ENCODE assay signal across 10 cellular contexts in genomic region chr10:50992356-50992866, GRCh38.
DNase-seq lines count a peak whose midpoint lies in the region; ATAC-seq and TF ChIP-seq lines count a peak whose summit lies in the region.
"Had no signal": no experiment of that assay in that cellular context is flagged by ENCODE, and none has a peak within 500 bp of the region (broad histone marks: within the 10 kb centered on the region; RNA-seq: fewer than 3 reads in every experiment).

No MANE protein-coding gene starts in this region.

- H2AK5ac ChIP-seq in neuronal stem cell (ENCODE audit: low read depth, low read length): no peak overlapping the region

- CTCF ChIA-PET in WTC11 (lab: Charles Lee): interaction anchor here (0.5 to 2.2 kb wide), 5 partner anchors 40 to 397 kb away, joined by 3 to 7 read pairs (median 3); partner anchors contain the start of gene PRKG1

- H2BK15ac ChIP-seq in neuronal stem cell (ENCODE audit: low read length): no peak overlapping the region

- H3K36me3 ChIP-seq in left ventricle myocardium inferior: no peaks in the 10 kb centered on the region
- no peaks in the 10 kb centered on the region for H3K36me3 ChIP-seq in neuronal stem cell (replicated peaks in 1 of 2; ENCODE audit: control insufficient read depth in 2 of 2, insufficient read depth in 2 of 2, low read length in 2 of 2)

- TF ChIP-seq CTCF in AG10803 (conservative IDR thresholded peaks at IDR 0.05; ENCODE audit: low read length): 0 out of 2 replicates have a peak, but pooled peaks have one; percentile 1
- TF ChIP-seq CTCF in WTC11 (IDR thresholded peaks at IDR 0.05): no peak
- no peak for TF ChIP-seq CTCF in left ventricle myocardium inferior (IDR thresholded peaks at IDR 0.05; ENCODE audit: borderline replicate concordance)

- H3K23ac ChIP-seq in neuronal stem cell (ENCODE audit: low read depth, low read length, poor library complexity): peak overlapping the region; percentile 60

- H3K9me3 ChIP-seq in left ventricle myocardium inferior (replicated peaks) (no peaks in the 10 kb centered on the region), neuronal stem cell (replicated peaks in 1 of 2; ENCODE audit: control insufficient read depth in 2 of 2, insufficient read depth in 1 of 2, low read depth in 1 of 2, low read length in 2 of 2) (no peaks in the 10 kb centered on the region)

- H3K18ac ChIP-seq in neuronal stem cell (ENCODE audit: low read length): no peak overlapping the region

- H3K27ac ChIP-seq in left ventricle myocardium inferior (replicated peaks) (peak overlapping the region; percentile 94), neuronal stem cell (replicated peaks; ENCODE audit: low read length) (no peak overlapping the region)

- H2AFZ ChIP-seq in neuronal stem cell (ENCODE audit: low read length): peak overlapping the region; percentile 96

- H3K4me3 ChIP-seq in AG10803 (ENCODE audit: low read length) (peak overlapping the region; percentile 85), left ventricle myocardium inferior (peak overlapping the region; percentile 80), neuronal stem cell (ENCODE audit: low read length in 2 of 2) (peak overlapping the region; percentile 52 to 86)

- H3K4me1 Mint-ChIP-seq in WTC11: peaks cover 20% of the 10 kb centered on the region

- H3K27me3 ChIP-seq in left ventricle myocardium inferior (ENCODE audit: low read depth) (peaks cover 29% of the 10 kb centered on the region), neuronal stem cell (ENCODE audit: control insufficient read depth in 3 of 3, insufficient read depth in 3 of 3, low read depth in 1 of 3, low read length in 3 of 3) (peaks cover 6 to 77% (median 31%) of the 10 kb centered on the region in 3 experiments)

- no peak overlapping the region for H4K8ac ChIP-seq in neuronal stem cell (ENCODE audit: low read depth, low read length)

- no peak overlapping the region for H3K4ac ChIP-seq in neuronal stem cell (ENCODE audit: low read length)

- H3K4me1 ChIP-seq in left ventricle myocardium inferior: peaks cover 48% of the 10 kb centered on the region
- peaks cover 0 to 6% of the 10 kb centered on the region in 2 donors for H3K4me1 ChIP-seq in neuronal stem cell (ENCODE audit: control insufficient read depth in 2 of 2, insufficient read depth in 1 of 2, low read depth in 1 of 2, low read length in 2 of 2)

- H3K4me2 ChIP-seq in neuronal stem cell (ENCODE audit: insufficient read depth, low read length, poor library complexity, severe bottlenecking): peak overlapping the region; percentile 98

- DNase-seq in AG10803 (ENCODE audit: low read depth) (peak; percentile 48), WTC11 (ENCODE audit: low spot score) (peak; percentile 20), left ventricle myocardium inferior (no peak), neuronal stem cell (ENCODE audit: low spot score) (no peak), ureter (ENCODE audit: low spot score) (no peak), NCI-H2029 treated with DMSO at 0.1 percent for 48 hours (lab: John Stamatoyannopoulos, UW) (no peak), OCI-M2 (lab: John Stamatoyannopoulos, UW; ENCODE audit: unreplicated experiment) (no peak)
- no peak for DNase-seq in NK-92 treated with Interleukin-12 subunit alpha and Interleukin-12 subunit beta, amount 100 ng/mL, for 24 hours (lab: John Stamatoyannopoulos, UW)
- DNase-seq: SIG-M5 had no signal

- H3K36me3 Mint-ChIP-seq in WTC11: no peaks in the 10 kb centered on the region
- H3K36me3 Mint-ChIP-seq: activated naive CD4-positive, alpha-beta T cell treated with anti-CD3 and anti-CD28 coated beads, Interleukin-2, amount 50 U/mL, for 24 hours had no signal

- POLR2A ChIA-PET in WTC11 (lab: Charles Lee): interaction anchor here (0.5 kb wide), 1 partner anchor 1165 kb away, joined by 3 read pairs; no protein-coding TSS in a partner anchor

- H2BK5ac ChIP-seq in neuronal stem cell (ENCODE audit: low read length): no peak overlapping the region

- H3K14ac ChIP-seq in neuronal stem cell (ENCODE audit: low read length): no peak overlapping the region

- no CpG with 5 or more reads among the region's 13 CpGs for WGBS in neuronal stem cell (ENCODE audit: extremely low coverage in 2 of 2, insufficient read length in 2 of 2, insufficient replicate concordance in 1 of 2), 2 donors

- H3K79me1 ChIP-seq in neuronal stem cell (ENCODE audit: low read depth, low read length): no peaks in the 10 kb centered on the region

- H3K27me3 Mint-ChIP-seq in WTC11 (ENCODE audit: low read depth): peaks cover 51% of the 10 kb centered on the region

- H2BK12ac ChIP-seq in neuronal stem cell (ENCODE audit: low read length): no peak overlapping the region

- H4K91ac ChIP-seq in neuronal stem cell (ENCODE audit: low read depth, low read length, poor library complexity): no peak overlapping the region

- no peak overlapping the region for H3K27ac Mint-ChIP-seq in WTC11
- H3K27ac Mint-ChIP-seq: activated naive CD4-positive, alpha-beta T cell treated with anti-CD3 and anti-CD28 coated beads, Interleukin-2, amount 50 U/mL, for 24 hours had no signal

- H2BK120ac ChIP-seq in neuronal stem cell (ENCODE audit: low read depth, low read length): no peak overlapping the region

- H3K4me3 Mint-ChIP-seq in WTC11: peak overlapping the region; percentile 80
- H3K4me3 Mint-ChIP-seq: activated naive CD4-positive, alpha-beta T cell treated with anti-CD3 and anti-CD28 coated beads, Interleukin-2, amount 50 U/mL, for 24 hours had no signal

- peak; percentile 76 for ATAC-seq in WTC11

- intact Hi-C loops in left ventricle myocardium inferior (cut with micrococcal nuclease): no loop called here

- no peaks in the 10 kb centered on the region for H3K9me3 Mint-ChIP-seq in WTC11
- H3K9me3 Mint-ChIP-seq: activated naive CD4-positive, alpha-beta T cell treated with anti-CD3 and anti-CD28 coated beads, Interleukin-2, amount 50 U/mL, for 24 hours had no signal

- no peak overlapping the region for H3K9ac ChIP-seq in neuronal stem cell (ENCODE audit: low read depth, low read length, poor library complexity)

TF ChIP-seq in WTC11, 78 proteins besides CTCF, POLR2A, EP300 and RAD21:
- TF ChIP-seq, protein P1, sequence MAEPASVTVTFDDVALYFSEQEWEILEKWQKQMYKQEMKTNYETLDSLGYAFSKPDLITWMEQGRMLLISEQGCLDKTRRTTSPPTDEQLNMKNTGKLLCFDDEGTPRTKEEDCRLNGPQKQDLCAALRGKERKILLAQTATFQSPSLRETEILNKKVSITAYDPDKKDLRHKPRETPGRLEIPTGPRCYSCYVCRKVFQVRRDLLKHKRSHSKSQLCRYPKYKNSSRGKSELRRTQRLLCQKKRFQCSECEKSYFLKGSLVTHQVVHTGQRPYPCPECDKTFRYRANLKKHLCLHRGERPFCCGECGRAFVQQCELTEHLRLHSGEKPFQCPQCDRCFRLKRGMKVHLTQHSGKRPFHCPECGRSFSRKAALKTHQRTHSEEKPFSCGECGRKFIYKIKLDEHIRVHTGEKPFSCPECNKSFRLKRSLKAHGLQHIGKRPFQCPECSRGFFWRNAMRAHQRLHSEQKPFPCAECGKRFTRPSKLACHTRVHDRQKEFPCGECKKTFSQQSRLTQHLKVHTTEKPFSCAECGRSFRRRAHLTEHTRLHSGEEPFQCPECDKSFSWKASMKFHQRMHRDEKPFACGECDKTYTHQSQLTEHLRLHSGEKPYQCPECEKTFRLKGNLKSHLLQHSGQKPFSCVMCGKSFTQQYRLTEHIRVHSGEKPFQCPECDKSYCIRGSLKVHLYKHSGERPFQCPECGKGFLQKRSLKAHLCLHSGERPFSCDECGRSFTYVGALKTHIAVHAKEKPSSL (CRISPR knock-in tag; conservative IDR thresholded peaks at IDR 0.05): no peak
- TF ChIP-seq PRDM15 (CRISPR knock-in tag; IDR thresholded peaks at IDR 0.05): no peak
- TF ChIP-seq EMX1 (CRISPR knock-in tag; IDR thresholded peaks at IDR 0.05): no peak
- no peak for TF ChIP-seq NR3C1 (CRISPR knock-in tag; conservative IDR thresholded peaks at IDR 0.05; ENCODE audit: low read depth)

Comparison
In these comparisons a context has a peak if more than half of its experiments do, and no peak if none do; other contexts are left out.
1. DNase-seq: peak in AG10803 (single experiment) and WTC11 (single experiment); none in left ventricle myocardium inferior (single experiment), neuronal stem cell (single experiment), NK-92 treated with Interleukin-12 subunit alpha and Interleukin-12 subunit beta, amount 100 ng/mL, for 24 hours (single experiment), ureter (single experiment), NCI-H2029 treated with DMSO at 0.1 percent for 48 hours (single experiment) and OCI-M2 (single experiment).
2. Peak in every context shown above with its lines, with median percentiles within 50 percentile points of each other: H3K4me3 ChIP-seq.